16 cellular contexts compared by ENCODE assay signal in genomic region chr11:44731685-44732411, GRCh38. TPM values are rescaled to one million over a fixed set of nuclear protein-coding genes. Genes with fewer than 3 reads are reported as not detected.
A peak's percentile ranks its signal among the peaks of the same experiment; 100 is the strongest.
DNase-seq lines count a peak whose midpoint lies in the region; ATAC-seq and TF ChIP-seq lines count a peak whose summit lies in the region.
"Had no signal": no experiment of that assay in that cellular context is flagged by ENCODE, and none has a peak within 500 bp of the region (broad histone marks: within the 10 kb centered on the region; RNA-seq: fewer than 3 reads in every experiment).

No MANE protein-coding gene starts in this region.

- ATAC-seq in heart right ventricle = no peak
- no peak for ATAC-seq in Right ventricle myocardium superior (ENCODE audit: poor library complexity)
- ATAC-seq in HG02588 (IDR thresholded peaks at IDR 0.05; ENCODE audit: unreplicated experiment) = no peak

- no peak for DNase-seq in heart right ventricle
- no peak for DNase-seq in Right ventricle myocardium superior
- peak; percentile 62 for DNase-seq in dermis blood vessel endothelial cell
- DNase-seq in mesendoderm = peak; percentile 89
- no peak for DNase-seq in erythroblast (lab: John Stamatoyannopoulos, UW)
- no peak for DNase-seq in SKM-1 treated with dmso at 0.1 percent for 144 hours (lab: John Stamatoyannopoulos, UW; ENCODE audit: unreplicated experiment)
- no peak for DNase-seq in NCI-H2107 treated with DMSO at 0.1 percent for 48 hours (lab: John Stamatoyannopoulos, UW; ENCODE audit: unreplicated experiment)
- DNase-seq: activated CD4-positive, alpha-beta T cell treated with anti-CD3 and anti-CD28 coated beads, Interleukin-2, amount 50 U/mL, for 4 hours; activated naive CD8-positive, alpha-beta T cell treated with anti-CD3 and anti-CD28 coated beads for 36 hours; activated T-cell treated with anti-CD3 and anti-CD28 coated beads, Interleukin-2, amount 50 U/mL, for 24 hours; kidney; NCI-H2029; posterior cingulate gyrus; SHP77 treated with DMSO at 0.1 percent for 48 hours had no signal

- 41 to 48% methylated on average over 11 of the region's 11 CpGs for WGBS in heart right ventricle, 2 donors
- no CpG with 5 or more reads among the region's 11 CpGs for WGBS in mesendoderm (ENCODE audit: extremely low coverage, insufficient coverage, low lambda C conversion rate)

- peaks cover 3% of the 10 kb centered on the region for H3K79me1 ChIP-seq in mesendoderm (ENCODE audit: low read length)

- peaks cover 0 to 2% (median 0%) of the 10 kb centered on the region in 9 donors for H3K36me3 ChIP-seq in heart right ventricle
- H3K36me3 ChIP-seq in mesendoderm (ENCODE audit: control insufficient read depth, insufficient read depth, low read length) = no peaks in the 10 kb centered on the region

- H3K79me2 ChIP-seq in mesendoderm (ENCODE audit: control insufficient read depth, insufficient read depth, low read length) = peaks cover 2% of the 10 kb centered on the region

- H3K4me2 ChIP-seq in mesendoderm (ENCODE audit: low read length) = no peak overlapping the region

- no peak overlapping the region for H3K23ac ChIP-seq in mesendoderm (ENCODE audit: low read length)

- H2BK15ac ChIP-seq in mesendoderm (replicated peaks; ENCODE audit: low read depth) = no peak overlapping the region

- TF ChIP-seq CTCF in heart right ventricle (IDR thresholded peaks at IDR 0.05) = no peak

- no peak overlapping the region for H3K18ac ChIP-seq in mesendoderm (ENCODE audit: low read length)

- H3K9ac ChIP-seq in mesendoderm (ENCODE audit: low read length) = no peak overlapping the region

- H4K8ac ChIP-seq in mesendoderm (ENCODE audit: low read depth, low read length) = no peak overlapping the region

- H3K27me3 ChIP-seq in heart right ventricle (peaks cover 0 to 26% (median 0%) of the 10 kb centered on the region in 7 donors), mesendoderm (ENCODE audit: insufficient read depth, low read length, poor library complexity) (no peaks in the 10 kb centered on the region)

- H3K56ac ChIP-seq in mesendoderm (ENCODE audit: low read length) = no peak overlapping the region

- H3K27ac ChIP-seq in heart right ventricle (peak overlapping the region in 9 of 10 donors; percentile 20 to 93 (median 57)), mesendoderm (ENCODE audit: low read depth, low read length) (no peak overlapping the region)

- no peak overlapping the region for H3K4me3 ChIP-seq in heart right ventricle
- no peak overlapping the region for H3K4me3 ChIP-seq in mesendoderm (ENCODE audit: low read length)

- no peak overlapping the region for H2BK5ac ChIP-seq in mesendoderm (ENCODE audit: low read length)

- H2BK120ac ChIP-seq in mesendoderm (ENCODE audit: low read depth, low read length) = no peak overlapping the region

- H3K4ac ChIP-seq in mesendoderm (ENCODE audit: low read depth, low read length) = no peak overlapping the region

- intact Hi-C loops in heart right ventricle (cut with DNase I) = no loop called here
- intact Hi-C loops in Right ventricle myocardium superior (cut with DNase I) = no loop called here

- no peak overlapping the region for H2AK5ac ChIP-seq in mesendoderm (ENCODE audit: low read length)

- no peak for TF ChIP-seq POLR2A in erythroblast (IDR thresholded peaks at IDR 0.05; ENCODE audit: low read length)

- no peaks in the 10 kb centered on the region for H3K9me3 ChIP-seq in heart right ventricle

- peaks cover 12 to 84% (median 72%) of the 10 kb centered on the region in 9 donors for H3K4me1 ChIP-seq in heart right ventricle
- peaks cover 11% of the 10 kb centered on the region for H3K4me1 ChIP-seq in mesendoderm (ENCODE audit: control insufficient read depth, low read depth, low read length)

- H4K5ac ChIP-seq in mesendoderm (ENCODE audit: low read length) = no peak overlapping the region

RNA-seq across cellular contexts. Expression of gene TSPAN18, which starts 5.1 kb away (rescaled TPM):
- 100 to 1,000 TPM in 4 of 10 donors, 10 to 100 TPM in 6; 74.2 to 140 (median 95.2) TPM for total RNA-seq in heart right ventricle
- polyA plus RNA-seq in heart right ventricle = 10 to 100 TPM; 37.7 to 42.6 TPM
- total RNA-seq in Right ventricle myocardium superior = 99.7 TPM
- 48.3 and 74.5 TPM in 2 replicates for total RNA-seq in dermis blood vessel endothelial cell
- 10.5 TPM for polyA plus RNA-seq in mesendoderm (2013, experiment 1 of 2)
- polyA plus RNA-seq in mesendoderm (2013, experiment 2 of 2) = 10.5 TPM
- total RNA-seq: HT-29 had no signal

Comparison
In these comparisons a context has a peak if more than half of its experiments do, and no peak if none do; other contexts are left out.
1. DNase-seq: peak in dermis blood vessel endothelial cell (single experiment) and mesendoderm (single experiment); none in heart right ventricle (0 of 2), Right ventricle myocardium superior (single experiment), erythroblast (0 of 2), SKM-1 treated with dmso at 0.1 percent for 144 hours (single experiment) and NCI-H2107 treated with DMSO at 0.1 percent for 48 hours (single experiment).